In genomic region chr22:39995346-39996252, GRCh38 we compare ENCODE assay signal across 11 cellular contexts.
DNase-seq lines count a peak whose midpoint lies in the region; ATAC-seq, FAIRE-seq and TF ChIP-seq lines count a peak whose summit lies in the region.
"Had no signal": no experiment of that assay in that cellular context is flagged by ENCODE, and none has a peak within 500 bp of the region (broad histone marks: within the 10 kb centered on the region; RNA-seq: fewer than 3 reads in every experiment).

No MANE protein-coding gene starts in this region.

- H3K27me3 ChIP-seq in HUES6 (ENCODE audit: control insufficient read depth, insufficient read depth, low read length) (peaks cover 15% of the 10 kb centered on the region), endocrine pancreas (ENCODE audit: control insufficient read depth, insufficient read depth, low read length) (no peaks in the 10 kb centered on the region), mucosa of stomach (ENCODE audit: control insufficient read depth, insufficient read depth, low read length) (peaks cover 5% of the 10 kb centered on the region)

- no peak for DNase-seq in D721Med (ENCODE audit: insufficient read length, low spot score)
- no peak for DNase-seq in NOMO-1 (lab: John Stamatoyannopoulos, UW; ENCODE audit: unreplicated experiment in 2 of 2)
- DNase-seq: activated CD4-positive, alpha-beta T cell treated with anti-CD3 and anti-CD28 coated beads for 1 hour had no signal

- FAIRE-seq in D721Med (lab: Jason Lieb, UNC), result no peak

- ATAC-seq in GM21786 (IDR thresholded peaks at IDR 0.05; ENCODE audit: unreplicated experiment) (no peak), HG03097 (IDR thresholded peaks at IDR 0.05; ENCODE audit: low FRiP score, unreplicated experiment) (no peak)

- H3K4me1 ChIP-seq in HUES6 (ENCODE audit: control insufficient read depth, insufficient read depth, low read length) (peaks cover 48% of the 10 kb centered on the region), endocrine pancreas (ENCODE audit: control insufficient read depth, insufficient read depth, low read length) (peaks cover 5% of the 10 kb centered on the region), mucosa of stomach (ENCODE audit: control insufficient read depth, insufficient read depth, low read length) (peaks cover 71% of the 10 kb centered on the region)

- H3K9me3 ChIP-seq in HUES6 (ENCODE audit: control insufficient read depth, insufficient read depth, low read depth, low read length), result no peaks in the 10 kb centered on the region
- no peaks in the 10 kb centered on the region for H3K9me3 ChIP-seq in endocrine pancreas (ENCODE audit: control insufficient read depth, low read length)
- H3K9me3 ChIP-seq in mucosa of stomach (ENCODE audit: control insufficient read depth, low read length), result no peaks in the 10 kb centered on the region

- peak overlapping the region; percentile 80 for H3K9ac ChIP-seq in HUES6 (ENCODE audit: low read length)
- peak overlapping the region; percentile 69 for H3K9ac ChIP-seq in endocrine pancreas (ENCODE audit: control insufficient read depth, insufficient read depth, low read length)
- H3K9ac ChIP-seq in mucosa of stomach (ENCODE audit: low read length), result peak overlapping the region; percentile 80
- H3K9ac ChIP-seq: KMS-11 had no signal

- peak overlapping the region; percentile 49 for H3K27ac ChIP-seq in 22Rv1
- H3K27ac ChIP-seq in HUES6 (ENCODE audit: low read depth, low read length), result no peak overlapping the region; the same call in 1 of the 2 replicates
- H3K27ac ChIP-seq: cardiac muscle cell, KMS-11 had no signal

- TF ChIP-seq CTCF in 22Rv1 (IDR thresholded peaks at IDR 0.05) (no peak), D721Med (IDR thresholded peaks at IDR 0.05; ENCODE audit: insufficient read depth, missing control alignments) (no peak)

- H3K36me3 ChIP-seq in HUES6 (ENCODE audit: control insufficient read depth, insufficient read depth, low read length), result peaks cover 9% of the 10 kb centered on the region; the same call in 1 of the 2 replicates
- H3K36me3 ChIP-seq in endocrine pancreas (ENCODE audit: control insufficient read depth, insufficient read depth, low read length), result no peaks in the 10 kb centered on the region
- no peaks in the 10 kb centered on the region for H3K36me3 ChIP-seq in mucosa of stomach (ENCODE audit: control insufficient read depth, insufficient read depth, low read length)
- H3K36me3 ChIP-seq: cardiac muscle cell had no signal

- H3K4me3 ChIP-seq in HUES6 (ENCODE audit: low read depth, low read length) (peak overlapping the region; percentile 75), endocrine pancreas (ENCODE audit: control insufficient read depth, insufficient read depth, low read length) (no peak overlapping the region), mucosa of stomach (ENCODE audit: low read length) (peak overlapping the region; percentile 65)
- H3K4me3 ChIP-seq: cardiac muscle cell had no signal
